In genomic region chr10:35019037-35019794, GRCh38 we compare ENCODE assay signal across 15 cellular contexts.
DNase-seq lines count a peak whose midpoint lies in the region; ATAC-seq and TF ChIP-seq lines count a peak whose summit lies in the region.
"Had no signal": no experiment of that assay in that cellular context is flagged by ENCODE, and none has a peak within 500 bp of the region (broad histone marks: within the 10 kb centered on the region; RNA-seq: fewer than 3 reads in every experiment).

No MANE protein-coding gene starts in this region.

- H2BK20ac ChIP-seq in H9 (ENCODE audit: low read depth, low read length, poor library complexity, severe bottlenecking): no peak overlapping the region

- no peak overlapping the region for H4K8ac ChIP-seq in H9 (replicated peaks; ENCODE audit: insufficient read length, low read depth, low read length)

- no peak overlapping the region for H3T11ph ChIP-seq in H9 (ENCODE audit: low read length)

- intact Hi-C loops in upper lobe of right lung (cut with DNase I): no loop called here

- no peak for DNase-seq in activated naive CD4-positive, alpha-beta T cell treated with anti-CD3 and anti-CD28 coated beads, Interleukin-2, amount 10 ng/mL, durations not matched to agents 7 days and 5 days
- DNase-seq in H9 (no peak), dermis blood vessel endothelial cell (peak; percentile 19), MV-4-11 (lab: John Stamatoyannopoulos, UW) (no peak), NCI-H524 treated with DMSO at 0.1 percent for 48 hours (lab: John Stamatoyannopoulos, UW) (no peak), upper lobe of right lung (no peak)
- DNase-seq: COR-L47, NCI-H1092 treated with DMSO at 0.1 percent for 48 hours, NCI-H1694, NCI-H748 treated with DMSO at 0.1 percent for 48 hours, PC-3 had no signal

- H3K9me3 ChIP-seq in H9 (ENCODE audit: control insufficient read depth, low read depth, low read length) (no peaks in the 10 kb centered on the region), upper lobe of right lung (no peaks in the 10 kb centered on the region)
- H3K9me3 ChIP-seq: HAP-1 had no signal

- CTCF ChIA-PET in activated naive CD4-positive, alpha-beta T cell treated with anti-CD3 and anti-CD28 coated beads, Interleukin-2, amount 10 ng/mL, durations not matched to agents 7 days and 5 days (lab: Charles Lee): interaction anchor here (3.3 kb wide), 1 partner anchor 24 kb away, joined by 10 read pairs; no protein-coding TSS in a partner anchor

- WGBS in H9 (ENCODE audit: extremely low coverage, insufficient read length, low lambda C conversion rate): no CpG with 5 or more reads among the region's 7 CpGs

- no peak overlapping the region for H2BK120ac ChIP-seq in H9 (ENCODE audit: low read depth, low read length, poor library complexity, severe bottlenecking)

- H3K79me1 ChIP-seq in H9 (ENCODE audit: insufficient read depth, low read depth, low read length, poor library complexity, severe bottlenecking): no peaks in the 10 kb centered on the region

- H3K4ac ChIP-seq in H9 (ENCODE audit: low read depth, low read length): no peak overlapping the region

- H3K23me2 ChIP-seq in H9 (ENCODE audit: insufficient read length, low read depth, low read length, poor library complexity, severe bottlenecking): no peaks in the 10 kb centered on the region

- H4K5ac ChIP-seq in H9 (ENCODE audit: insufficient read length, low read depth, low read length): no peak overlapping the region

- no peaks in the 10 kb centered on the region for H3K9me3 Mint-ChIP-seq in activated naive CD4-positive, alpha-beta T cell treated with anti-CD3 and anti-CD28 coated beads, Interleukin-2, amount 50 U/mL, for 24 hours
- no peaks in the 10 kb centered on the region for H3K9me3 Mint-ChIP-seq in activated naive CD4-positive, alpha-beta T cell treated with anti-CD3 and anti-CD28 coated beads, Interleukin-2, amount 10 ng/mL, durations not matched to agents 7 days and 5 days
- H3K9me3 Mint-ChIP-seq in H9: no peaks in the 10 kb centered on the region

- H4K20me1 ChIP-seq in H9 (ENCODE audit: control insufficient read depth, insufficient read depth, insufficient read length): no peaks in the 10 kb centered on the region

- H3K56ac ChIP-seq in H9 (ENCODE audit: insufficient read length, low read depth, low read length): no peak overlapping the region

- no peak for ATAC-seq in upper lobe of right lung
- ATAC-seq: HepG2, PC-3 had no signal

- H2AFZ ChIP-seq in H9 (ENCODE audit: low read length): no peak overlapping the region

- no peaks in the 10 kb centered on the region for H3K79me2 ChIP-seq in H9 (ENCODE audit: insufficient read depth, low read length)

- peaks cover 7% of the 10 kb centered on the region for H3K4me1 Mint-ChIP-seq in activated naive CD4-positive, alpha-beta T cell treated with anti-CD3 and anti-CD28 coated beads, Interleukin-2, amount 50 U/mL, for 24 hours
- H3K4me1 Mint-ChIP-seq in activated naive CD4-positive, alpha-beta T cell treated with anti-CD3 and anti-CD28 coated beads, Interleukin-2, amount 10 ng/mL, durations not matched to agents 7 days and 5 days: no peaks in the 10 kb centered on the region
- no peaks in the 10 kb centered on the region for H3K4me1 Mint-ChIP-seq in H9

- no peaks in the 10 kb centered on the region for H3K27me3 Mint-ChIP-seq in activated naive CD4-positive, alpha-beta T cell treated with anti-CD3 and anti-CD28 coated beads, Interleukin-2, amount 50 U/mL, for 24 hours
- H3K27me3 Mint-ChIP-seq in activated naive CD4-positive, alpha-beta T cell treated with anti-CD3 and anti-CD28 coated beads, Interleukin-2, amount 10 ng/mL, durations not matched to agents 7 days and 5 days: no peaks in the 10 kb centered on the region
- H3K27me3 Mint-ChIP-seq in H9 (ENCODE audit: low read depth): no peaks in the 10 kb centered on the region

- no peak overlapping the region for H4K91ac ChIP-seq in H9 (ENCODE audit: insufficient read length, low read depth, low read length)

- H3K27ac ChIP-seq in H9 (ENCODE audit: insufficient read length, low read depth, low read length) (no peak overlapping the region), upper lobe of right lung (no peak overlapping the region)
- H3K27ac ChIP-seq: KMS-11 had no signal

- H3K4me3 Mint-ChIP-seq in activated naive CD4-positive, alpha-beta T cell treated with anti-CD3 and anti-CD28 coated beads, Interleukin-2, amount 50 U/mL, for 24 hours: no peak overlapping the region
- H3K4me3 Mint-ChIP-seq in activated naive CD4-positive, alpha-beta T cell treated with anti-CD3 and anti-CD28 coated beads, Interleukin-2, amount 10 ng/mL, durations not matched to agents 7 days and 5 days: no peak overlapping the region
- no peak overlapping the region for H3K4me3 Mint-ChIP-seq in H9

- H3K9ac ChIP-seq in H9 (ENCODE audit: extremely low read depth, insufficient read length, low read length): no peak overlapping the region
- H3K9ac ChIP-seq: KMS-11 had no signal

- H3K4me2 ChIP-seq in H9 (ENCODE audit: insufficient read depth, insufficient read length, low read length): no peak overlapping the region
- H3K4me2 ChIP-seq: KMS-11 had no signal

- H3K14ac ChIP-seq in H9 (ENCODE audit: insufficient read depth, low read length): no peak overlapping the region

- no peak overlapping the region for H2BK15ac ChIP-seq in H9 (ENCODE audit: low read depth, low read length)

- H3K27ac Mint-ChIP-seq in activated naive CD4-positive, alpha-beta T cell treated with anti-CD3 and anti-CD28 coated beads, Interleukin-2, amount 50 U/mL, for 24 hours: peak overlapping the region; percentile 4
- no peak overlapping the region for H3K27ac Mint-ChIP-seq in activated naive CD4-positive, alpha-beta T cell treated with anti-CD3 and anti-CD28 coated beads, Interleukin-2, amount 10 ng/mL, durations not matched to agents 7 days and 5 days
- peak overlapping the region in 2 of 3 experiments; percentile 8 to 25; a peak in 1 of 7 replicates for H3K27ac Mint-ChIP-seq in H9

- no peak overlapping the region for H2AK5ac ChIP-seq in H9 (ENCODE audit: insufficient read length, low read length)

- H2BK5ac ChIP-seq in H9 (ENCODE audit: insufficient read length, low read length): no peak overlapping the region

- TF ChIP-seq CTCF in H9 (conservative IDR thresholded peaks at IDR 0.05) (no peak), upper lobe of right lung (IDR thresholded peaks at IDR 0.05) (no peak)

- H3K23ac ChIP-seq in H9 (ENCODE audit: insufficient read length, low read depth, low read length): no peak overlapping the region

- H3K27me3 ChIP-seq in H9 (ENCODE audit: insufficient read depth, low read length) (no peaks in the 10 kb centered on the region), upper lobe of right lung (no peaks in the 10 kb centered on the region)

- no peak overlapping the region for H3K18ac ChIP-seq in H9 (ENCODE audit: insufficient read length, low read depth, low read length)

- H3K36me3 Mint-ChIP-seq in activated naive CD4-positive, alpha-beta T cell treated with anti-CD3 and anti-CD28 coated beads, Interleukin-2, amount 50 U/mL, for 24 hours: no peaks in the 10 kb centered on the region
- peaks cover 31% of the 10 kb centered on the region for H3K36me3 Mint-ChIP-seq in activated naive CD4-positive, alpha-beta T cell treated with anti-CD3 and anti-CD28 coated beads, Interleukin-2, amount 10 ng/mL, durations not matched to agents 7 days and 5 days
- H3K36me3 Mint-ChIP-seq in H9 (ENCODE audit: insufficient read depth in 1 of 3, low read depth in 3 of 3): peaks cover 2 to 29% (median 16%) of the 10 kb centered on the region in 3 experiments; a peak in 5 of 7 replicates

- H3K36me3 ChIP-seq in upper lobe of right lung: peaks cover 33% of the 10 kb centered on the region

- H2BK12ac ChIP-seq in H9 (ENCODE audit: insufficient read length, low read depth, low read length): no peak overlapping the region

- no peak overlapping the region for H3K4me3 ChIP-seq in upper lobe of right lung
- H3K4me3 ChIP-seq: HAP-1 had no signal

- H3K4me1 ChIP-seq in H9 (ENCODE audit: insufficient read depth, low read length) (no peaks in the 10 kb centered on the region), upper lobe of right lung (no peaks in the 10 kb centered on the region)
- H3K4me1 ChIP-seq: HAP-1 had no signal
